24 cellular contexts compared by ENCODE assay signal in the genomic region with DNA sequence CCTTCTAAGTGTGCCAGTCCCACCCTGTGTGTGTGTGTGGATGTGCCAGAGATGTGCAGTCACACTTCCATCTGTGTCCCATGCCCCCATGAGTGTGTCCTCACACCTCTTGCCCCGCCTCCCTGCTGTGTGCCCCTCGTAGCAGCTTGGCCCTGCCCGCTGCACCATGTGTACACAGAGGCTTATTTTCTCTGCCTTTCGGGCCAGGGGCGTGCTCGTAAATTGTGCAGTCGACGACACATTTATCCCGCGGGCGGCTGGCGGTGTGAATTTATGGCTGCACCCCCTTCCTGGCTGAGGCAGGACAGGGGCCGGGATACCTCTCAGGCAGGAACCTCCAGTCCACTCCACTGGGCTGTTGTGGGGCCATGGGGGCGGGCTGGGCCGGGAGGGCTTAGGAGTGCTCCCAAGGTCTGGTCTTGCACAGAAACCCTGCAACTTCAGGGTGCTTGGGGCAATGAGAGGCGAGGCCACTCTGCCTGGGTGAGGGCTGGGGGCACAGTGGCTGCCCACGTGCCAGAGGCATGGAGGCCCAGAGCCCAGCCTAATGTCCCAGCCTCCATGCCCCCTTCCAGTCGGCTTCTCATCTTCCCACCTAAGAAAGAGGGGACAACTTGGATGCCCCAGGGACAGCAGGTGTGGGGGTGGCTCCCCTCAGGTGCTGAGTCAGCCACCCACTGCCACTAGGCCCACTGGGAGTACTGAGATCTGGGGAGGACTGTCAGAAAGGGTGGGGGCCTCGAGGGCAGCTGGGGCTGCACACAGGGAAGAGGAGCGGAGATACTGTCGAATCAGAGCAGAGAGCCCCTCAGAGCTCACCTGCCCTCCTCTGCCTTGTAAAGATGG. TPM values are rescaled to one million over a fixed set of nuclear protein-coding genes. Genes with fewer than 3 reads are reported as not detected.
"Had no signal": no experiment of that assay in that cellular context is flagged by ENCODE, and none has a peak within 500 bp of the region (broad histone marks: within the 10 kb centered on the region; RNA-seq: fewer than 3 reads in every experiment).

No MANE protein-coding gene starts in this region.

- FAIRE-seq: HTR-8/SVneo, RCC 7860 had no signal

- H3K36me3 ChIP-seq: MG63, SJSA1 had no signal

- H3K9me3 ChIP-seq: MG63, SJSA1 had no signal

- DNase-seq: Karpas-422, KG1, MG63, NCI-H1092, NCI-H1105 treated with DMSO at 0.1 percent for 48 hours, NCI-H1417 treated with DMSO at 0.1 percent for 48 hours, NCI-H146, NCI-H1694 treated with DMSO at 0.1 percent for 48 hours, NCI-H1930, NCI-H2081, NCI-H2107, NCI-H2227 treated with DMSO at 0.1 percent for 48 hours, NCI-H524, NCI-H526 treated with DMSO at 0.1 percent for 48 hours, NCI-H774, Right ventricle myocardium superior, RPMI8226, SIG-M5, SW 1271 had no signal

- H3K27me3 ChIP-seq: MG63, SJSA1 had no signal

- H3K27ac ChIP-seq: HL-60, SJSA1, SK-N-MC had no signal

- H3K4me3 ChIP-seq: MG63, SJSA1, SK-N-MC had no signal

RNA-seq across cellular contexts. Expression of gene GP1BB, which starts 12.5 kb away (rescaled TPM):
- total RNA-seq: Right ventricle myocardium superior had no signal
